ENCODE assay signal across 25 cellular contexts in the genomic region with DNA sequence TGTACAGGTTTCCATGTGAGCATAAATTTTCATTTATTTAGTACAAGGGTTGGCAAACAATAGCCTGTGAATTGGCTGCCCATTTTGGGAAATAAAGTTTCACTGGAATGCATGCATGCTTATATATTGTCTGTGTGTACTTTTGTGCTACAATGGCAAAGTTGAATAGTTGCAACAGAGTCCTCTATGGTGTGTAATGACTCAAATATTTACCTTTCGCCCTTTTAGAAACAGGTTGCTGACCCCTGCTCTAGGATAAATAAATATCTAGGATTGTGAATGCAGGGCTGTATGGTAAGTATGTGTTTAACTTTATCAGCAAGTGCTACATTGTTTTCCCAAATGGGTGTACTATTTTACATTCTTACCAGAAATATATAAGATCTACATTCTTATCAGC.
"Had no signal": no experiment of that assay in that cellular context is flagged by ENCODE, and none has a peak within 500 bp of the region (broad histone marks: within the 10 kb centered on the region; RNA-seq: fewer than 3 reads in every experiment).

No MANE protein-coding gene starts in this region.

- H3K36me3 ChIP-seq: brain microvascular endothelial cell, cardiac muscle cell had no signal

- H3K4me3 ChIP-seq: cardiac muscle cell, SK-N-MC had no signal

- DNase-seq: activated CD4-positive, alpha-beta memory T cell treated with anti-CD3 and anti-CD28 coated beads, Interleukin-2, amount 10 ng/mL, durations not matched to agents 7 days and 5 days; activated CD4-positive, alpha-beta T cell treated with anti-CD3 and anti-CD28 coated beads for 36 hours; activated CD4-positive, alpha-beta T cell treated with anti-CD3 and anti-CD28 coated beads, Interleukin-2, amount 50 U/mL, for 1 hour; activated CD8-positive, alpha-beta memory T cell treated with anti-CD3 and anti-CD28 coated beads, Interleukin-2, amount 50 U/mL, for 4 hours; activated gamma-delta T cell treated with Interleukin-2 at 50 U/mL for 16 hours; activated naive CD4-positive, alpha-beta T cell treated with anti-CD3 and anti-CD28 coated beads, Interleukin-2, amount 10 ng/mL, durations not matched to agents 7 days and 5 days; activated naive CD8-positive, alpha-beta T cell treated with anti-CD3 and anti-CD28 coated beads for 36 hours; activated T-cell treated with anti-CD3 and anti-CD28 coated beads, Interleukin-2, amount 50 U/mL, for 72 hours; brain microvascular endothelial cell; MM.1S; NCI-H1105 treated with DMSO at 0.1 percent for 48 hours; NCI-H1436 treated with DMSO at 0.1 percent for 48 hours; NCI-H187; NCI-H2081; NCI-H446 treated with DMSO at 0.1 percent for 48 hours; NCI-H524 treated with DMSO at 0.1 percent for 48 hours; NK-92 treated with Interleukin-12 subunit alpha and Interleukin-12 subunit beta, amount 100 ng/mL, for 24 hours; OCI-M1; SHP77 treated with DMSO at 0.1 percent for 48 hours; T-cell; T-helper 2 cell; T1000 had no signal

- H3K27me3 ChIP-seq: brain microvascular endothelial cell, cardiac muscle cell had no signal

- ATAC-seq: activated CD4-positive, alpha-beta T cell treated with anti-CD3 and anti-CD28 coated beads for 36 hours; activated T-cell treated with anti-CD3 and anti-CD28 coated beads, Interleukin-2, amount 50 U/mL, for 72 hours; T-cell had no signal

- H3K27ac ChIP-seq: brain microvascular endothelial cell, cardiac muscle cell, SK-N-MC, VCaP had no signal
